In genomic region chr2:100114011-100114433, GRCh38 we compare ENCODE assay signal across 1 cellular context.
TF ChIP-seq lines count a peak whose summit lies in the region.

No MANE protein-coding gene starts in this region.

TF ChIP-seq in HepG2, 621 proteins besides CTCF, POLR2A, EP300 and RAD21:
- TF ChIP-seq PAXIP1 (CRISPR knock-in tag; conservative IDR thresholded peaks at IDR 0.05) (no peak), ZNF335 (CRISPR knock-in tag; IDR thresholded peaks at IDR 0.05) (no peak), KAT8 (CRISPR knock-in tag; IDR thresholded peaks at IDR 0.05) (no peak), ZFX (CRISPR knock-in tag; IDR thresholded peaks at IDR 0.05; ENCODE audit: low read depth) (no peak), REPIN1 (CRISPR knock-in tag; IDR thresholded peaks at IDR 0.05; ENCODE audit: borderline replicate concordance, low read depth) (no peak), ZNF451 (CRISPR knock-in tag; IDR thresholded peaks at IDR 0.05) (no peak), ZNF572 (CRISPR knock-in tag; IDR thresholded peaks at IDR 0.05) (no peak), KDM2A (CRISPR knock-in tag; IDR thresholded peaks at IDR 0.05; ENCODE audit: borderline replicate concordance, low read depth) (no peak), FOSL1 (CRISPR knock-in tag; IDR thresholded peaks at IDR 0.05; ENCODE audit: borderline replicate concordance) (no peak), MAX (IDR thresholded peaks at IDR 0.05) (no peak), AKAP8 (CRISPR knock-in tag; IDR thresholded peaks at IDR 0.05) (no peak), MAFF (IDR thresholded peaks at IDR 0.05; ENCODE audit: low read depth, low read length) (no peak), ZNF569 (CRISPR knock-in tag; IDR thresholded peaks at IDR 0.05; ENCODE audit: borderline replicate concordance) (no peak)
